21 cellular contexts compared by ENCODE assay signal in the genomic region with DNA sequence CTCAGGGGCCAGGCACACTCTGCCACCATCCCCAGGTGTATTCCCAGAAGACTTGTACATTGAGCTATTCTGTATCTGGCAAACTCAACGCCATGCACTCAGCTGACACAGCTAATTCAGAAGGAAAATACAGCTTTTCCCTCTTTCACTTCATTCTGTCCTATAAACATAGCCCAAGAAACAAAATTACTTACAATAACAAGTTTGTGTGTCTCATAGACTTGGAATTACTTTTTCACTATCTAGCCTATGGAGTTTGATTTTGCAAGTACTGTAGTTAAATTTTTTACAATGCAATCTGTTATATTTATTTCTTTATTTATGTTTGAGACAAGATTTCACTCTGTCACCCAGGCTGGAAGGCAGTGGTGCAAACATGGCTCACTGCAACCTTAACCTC.
"Had no signal": no experiment of that assay in that cellular context is flagged by ENCODE, and none has a peak within 500 bp of the region (broad histone marks: within the 10 kb centered on the region; RNA-seq: fewer than 3 reads in every experiment).

No MANE protein-coding gene starts in this region.

- H3K9me3 Mint-ChIP-seq: activated naive CD8-positive, alpha-beta T cell treated with anti-CD3 and anti-CD28 coated beads for 36 hours; effector memory CD8-positive, alpha-beta T cell; natural killer cell treated with Interleukin-12 subunit alpha and Interleukin-12 subunit beta and Interleukin-15 and Interleukin-18, amount 100 ng/mL, for 72 hours had no signal

- ATAC-seq: effector memory CD8-positive, alpha-beta T cell; left lobe of liver; natural killer cell treated with Interleukin-12 subunit alpha and Interleukin-12 subunit beta and Interleukin-15 and Interleukin-18, amount 100 ng/mL, for 72 hours; stimulated activated naive CD8-positive, alpha-beta T cell treated with anti-CD3 and anti-CD28 coated beads, Interleukin-15, Interleukin-2, amounts not matched to agents 100 U/mL and 50 U/mL, for 24 hours had no signal

- H3K36me3 Mint-ChIP-seq: activated naive CD8-positive, alpha-beta T cell treated with anti-CD3 and anti-CD28 coated beads for 36 hours; natural killer cell treated with Interleukin-12 subunit alpha and Interleukin-12 subunit beta and Interleukin-15 and Interleukin-18, amount 100 ng/mL, for 72 hours had no signal

- H3K27me3 Mint-ChIP-seq: activated naive CD8-positive, alpha-beta T cell treated with anti-CD3 and anti-CD28 coated beads for 36 hours; progenitor cell of endocrine pancreas had no signal

- DNase-seq: activated CD4-positive, CD25-positive, alpha-beta regulatory T cell treated with anti-CD3 and anti-CD28 coated beads, Interleukin-2, amount 50 U/mL, for 72 hours; activated naive CD4-positive, alpha-beta T cell; activated naive CD8-positive, alpha-beta T cell treated with anti-CD3 and anti-CD28 coated beads for 36 hours; dermis blood vessel endothelial cell; effector memory CD8-positive, alpha-beta T cell; foreskin melanocyte; glutamatergic neuron; hypothalamus; nucleus accumbens; stimulated activated CD4-positive, alpha-beta T cell treated with anti-CD3 and anti-CD28 coated beads, Interleukin-2, amount 100 ng/mL, for 24 hours; stimulated activated naive CD8-positive, alpha-beta T cell treated with anti-CD3 and anti-CD28 coated beads, Interleukin-15, Interleukin-2, amounts not matched to agents 100 U/mL and 50 U/mL, for 24 hours; substantia nigra; T-helper 2 cell; tibial artery; uterus had no signal

- H3K27me3 ChIP-seq: right atrium auricular region, tibial artery, uterus had no signal

- H3K4me3 ChIP-seq: lung, right atrium auricular region, tibial artery, uterus had no signal

- H3K27ac Mint-ChIP-seq: activated naive CD8-positive, alpha-beta T cell treated with anti-CD3 and anti-CD28 coated beads for 36 hours; effector memory CD8-positive, alpha-beta T cell; natural killer cell treated with Interleukin-12 subunit alpha and Interleukin-12 subunit beta and Interleukin-15 and Interleukin-18, amount 100 ng/mL, for 72 hours; progenitor cell of endocrine pancreas had no signal

- H3K9me3 ChIP-seq: right atrium auricular region, tibial artery, uterus had no signal

- H3K27ac ChIP-seq: right atrium auricular region, tibial artery, uterus, VCaP had no signal

- H3K4me3 Mint-ChIP-seq: activated naive CD8-positive, alpha-beta T cell treated with anti-CD3 and anti-CD28 coated beads for 36 hours; effector memory CD8-positive, alpha-beta T cell; natural killer cell treated with Interleukin-12 subunit alpha and Interleukin-12 subunit beta and Interleukin-15 and Interleukin-18, amount 100 ng/mL, for 72 hours had no signal

- H3K4me1 ChIP-seq: right atrium auricular region, uterus had no signal
